Comparison of ENCODE assay signal across 18 cellular contexts in genomic region chr1:204476563-204476962, GRCh38. TPM values are rescaled to one million over a fixed set of nuclear protein-coding genes. Genes with fewer than 3 reads are reported as not detected.
DNase-seq lines count a peak whose midpoint lies in the region; ATAC-seq and TF ChIP-seq lines count a peak whose summit lies in the region.
"Had no signal": no experiment of that assay in that cellular context is flagged by ENCODE, and none has a peak within 500 bp of the region (broad histone marks: within the 10 kb centered on the region; RNA-seq: fewer than 3 reads in every experiment).

No MANE protein-coding gene starts in this region.

- no peak overlapping the region for H3K4me2 ChIP-seq in DOHH2 (ENCODE audit: low read length)
- peak overlapping the region; percentile 18 for H3K4me2 ChIP-seq in Loucy (ENCODE audit: low read depth, low read length, poor library complexity, severe bottlenecking)
- H3K4me2 ChIP-seq: hepatocyte had no signal

- CTCF ChIA-PET in T-cell (lab: Charles Lee) = interaction anchor here in 1 of 2 donors (2.6 kb wide), 1 partner anchor 30 kb away, joined by 11 read pairs; no protein-coding TSS in a partner anchor

- DNase-seq in chondrocyte (ENCODE audit: low spot score) (no peak), NK-92 (lab: John Stamatoyannopoulos, UW; ENCODE audit: unreplicated experiment) (no peak), T-cell (no peak), midbrain (lab: John Stamatoyannopoulos, UW) (no peak)
- DNase-seq: activated effector memory CD4-positive, alpha-beta T cell treated with Interleukin-2 at 50 U/mL for 16 hours; cerebellar nuclear complex; GOT3; Karpas-422; NCI-H1417; NCI-H2227 treated with DMSO at 0.1 percent for 48 hours; SHP77; stimulated activated CD4-positive, alpha-beta T cell treated with anti-CD3 and anti-CD28 coated beads, Interleukin-2, amount 100 ng/mL, for 48 hours had no signal

- H3K9me2 ChIP-seq in DOHH2 (replicated peaks; ENCODE audit: control insufficient read depth, low read length) (no peaks in the 10 kb centered on the region), Loucy (replicated peaks; ENCODE audit: low read depth, low read length) (no peaks in the 10 kb centered on the region)

- no peaks in the 10 kb centered on the region for H3K27me3 Mint-ChIP-seq in chondrocyte (ENCODE audit: low read depth)
- H3K27me3 Mint-ChIP-seq in stimulated activated memory B cell treated with anti-CD40 and anti-IgM and Interleukin-4, amounts not matched to agents 10 μg/mL and 1 μg/mL and 100 μg/mL, for 72 hours = no peaks in the 10 kb centered on the region
- no peaks in the 10 kb centered on the region for H3K27me3 Mint-ChIP-seq in T-cell

- peaks cover 46% of the 10 kb centered on the region for H3K4me1 ChIP-seq in DOHH2 (ENCODE audit: control insufficient read depth, low read length)
- peaks cover 60% of the 10 kb centered on the region for H3K4me1 ChIP-seq in Loucy (ENCODE audit: insufficient read depth, low read length, poor library complexity, severe bottlenecking)

- H3K4me3 Mint-ChIP-seq in chondrocyte (ENCODE audit: unreplicated experiment) = no peak overlapping the region
- H3K4me3 Mint-ChIP-seq in stimulated activated memory B cell treated with anti-CD40 and anti-IgM and Interleukin-4, amounts not matched to agents 10 μg/mL and 1 μg/mL and 100 μg/mL, for 72 hours = no peak overlapping the region
- no peak overlapping the region for H3K4me3 Mint-ChIP-seq in T-cell

- TF ChIP-seq CTCF in DOHH2 (IDR thresholded peaks at IDR 0.05; ENCODE audit: low read depth, low read length, poor library complexity, severe bottlenecking) (peak; percentile 43), Loucy (conservative IDR thresholded peaks at IDR 0.05; ENCODE audit: low read length) (peak; percentile 57), chondrocyte (IDR thresholded peaks at IDR 0.05) (no peak)

- H4K20me1 ChIP-seq in DOHH2 (ENCODE audit: control insufficient read depth, insufficient read depth, low read depth, low read length) (no peaks in the 10 kb centered on the region), Loucy (ENCODE audit: insufficient read depth, low read length, poor library complexity, severe bottlenecking) (peaks cover 23% of the 10 kb centered on the region)

- H3K27ac ChIP-seq in DOHH2 (ENCODE audit: low read depth, low read length) = no peak overlapping the region
- H3K27ac ChIP-seq: hepatocyte had no signal

- no peak overlapping the region for H3K4me3 ChIP-seq in DOHH2 (ENCODE audit: low read length)
- H3K4me3 ChIP-seq in Loucy (ENCODE audit: low read length, poor library complexity, severe bottlenecking) = no peak overlapping the region
- H3K4me3 ChIP-seq: hepatocyte, suprapubic skin had no signal

- H2AFZ ChIP-seq in Loucy (ENCODE audit: low read length) = no peak overlapping the region
- H2AFZ ChIP-seq: hepatocyte had no signal

- peak overlapping the region; percentile 58 for H3K27ac Mint-ChIP-seq in chondrocyte (ENCODE audit: unreplicated experiment)
- H3K27ac Mint-ChIP-seq in stimulated activated memory B cell treated with anti-CD40 and anti-IgM and Interleukin-4, amounts not matched to agents 10 μg/mL and 1 μg/mL and 100 μg/mL, for 72 hours = peak overlapping the region; percentile 98
- no peak overlapping the region for H3K27ac Mint-ChIP-seq in T-cell

- H3K27me3 ChIP-seq in DOHH2 (ENCODE audit: control insufficient read depth, low read length) = no peaks in the 10 kb centered on the region
- no peaks in the 10 kb centered on the region for H3K27me3 ChIP-seq in Loucy (ENCODE audit: insufficient read depth, low read length, poor library complexity, severe bottlenecking)
- H3K27me3 ChIP-seq: hepatocyte, suprapubic skin had no signal

- POLR2A ChIA-PET in T-cell (lab: Charles Lee) = no interaction called here

- H3K4me1 Mint-ChIP-seq in chondrocyte (ENCODE audit: low read depth) (peaks cover 76% of the 10 kb centered on the region), T-cell (peaks cover 71 to 77% (median 76%) of the 10 kb centered on the region in 3 donors)
- H3K4me1 Mint-ChIP-seq in stimulated activated memory B cell treated with anti-CD40 and anti-IgM and Interleukin-4, amounts not matched to agents 10 μg/mL and 1 μg/mL and 100 μg/mL, for 72 hours = peaks cover 81% of the 10 kb centered on the region

- H3F3A ChIP-seq in DOHH2 (ENCODE audit: control insufficient read depth, insufficient read depth) = no peaks in the 10 kb centered on the region
- H3F3A ChIP-seq in Loucy (ENCODE audit: low read depth) = no peaks in the 10 kb centered on the region

- no peaks in the 10 kb centered on the region for H3K36me3 Mint-ChIP-seq in chondrocyte (ENCODE audit: low read depth)
- H3K36me3 Mint-ChIP-seq in stimulated activated memory B cell treated with anti-CD40 and anti-IgM and Interleukin-4, amounts not matched to agents 10 μg/mL and 1 μg/mL and 100 μg/mL, for 72 hours = peaks cover 10% of the 10 kb centered on the region
- peaks cover 26% of the 10 kb centered on the region for H3K36me3 Mint-ChIP-seq in T-cell

- H3K36me3 ChIP-seq in DOHH2 (ENCODE audit: control insufficient read depth, low read length) (no peaks in the 10 kb centered on the region), Loucy (ENCODE audit: insufficient read depth, low read length) (no peaks in the 10 kb centered on the region)
- H3K36me3 ChIP-seq: suprapubic skin had no signal

- H3K79me2 ChIP-seq in DOHH2 (ENCODE audit: control insufficient read depth, low read length) = peaks cover 3% of the 10 kb centered on the region; the same call in 1 of the 2 replicates
- peaks cover 86% of the 10 kb centered on the region for H3K79me2 ChIP-seq in Loucy (ENCODE audit: insufficient read depth, low read length)

- H3K9me3 ChIP-seq in DOHH2 (ENCODE audit: control insufficient read depth, insufficient read depth, low read length) (no peaks in the 10 kb centered on the region), Loucy (ENCODE audit: insufficient read depth, low read depth, low read length) (no peaks in the 10 kb centered on the region)
- H3K9me3 ChIP-seq: suprapubic skin had no signal

- TF ChIP-seq POLR2A in GM18505 (IDR thresholded peaks at IDR 0.05; ENCODE audit: borderline replicate concordance, extremely low read depth, insufficient read depth, insufficient read length) = no peak

- H3K9me3 Mint-ChIP-seq in chondrocyte (ENCODE audit: low read depth) = no peaks in the 10 kb centered on the region
- H3K9me3 Mint-ChIP-seq in stimulated activated memory B cell treated with anti-CD40 and anti-IgM and Interleukin-4, amounts not matched to agents 10 μg/mL and 1 μg/mL and 100 μg/mL, for 72 hours = no peaks in the 10 kb centered on the region
- no peaks in the 10 kb centered on the region for H3K9me3 Mint-ChIP-seq in T-cell

- H3K9ac ChIP-seq in Loucy (ENCODE audit: low read depth, low read length, poor library complexity, severe bottlenecking) = no peak overlapping the region

- ATAC-seq in stimulated activated memory B cell treated with anti-CD40 and anti-IgM and Interleukin-4, amounts not matched to agents 10 μg/mL and 1 μg/mL and 100 μg/mL, for 72 hours = no peak
- no peak for ATAC-seq in GM18505 (IDR thresholded peaks at IDR 0.05; ENCODE audit: unreplicated experiment)
- no peak for ATAC-seq in T-cell (replicated peaks in 1 of 4)

RNA-seq across cellular contexts. Expression of gene PIK3C2B, which starts 18.0 kb away (rescaled TPM):
- total RNA-seq in chondrocyte (19.5 to 22.4 TPM (median 19.6 TPM) in 3 replicates), T-cell (10 to 100 TPM; 33.4 to 44.1 (median 36.0) TPM)

RNA-seq across cellular contexts. Expression of gene MDM4, which starts 39.6 kb away (rescaled TPM):
- total RNA-seq in chondrocyte (35.3 to 51.1 TPM (median 39.1 TPM) in 3 replicates), T-cell (100 to 1,000 TPM; 168 to 288 (median 183) TPM)

Comparison
In these comparisons a context has a peak if more than half of its experiments do, and no peak if none do; other contexts are left out.
1. H3K27ac Mint-ChIP-seq: peak in chondrocyte (single experiment) and stimulated activated memory B cell treated with anti-CD40 and anti-IgM and Interleukin-4, amounts not matched to agents 10 μg/mL and 1 μg/mL and 100 μg/mL, for 72 hours (single experiment); none in T-cell (0 of 2).